Comparison of ENCODE assay signal across 3 cellular contexts in the genomic region with DNA sequence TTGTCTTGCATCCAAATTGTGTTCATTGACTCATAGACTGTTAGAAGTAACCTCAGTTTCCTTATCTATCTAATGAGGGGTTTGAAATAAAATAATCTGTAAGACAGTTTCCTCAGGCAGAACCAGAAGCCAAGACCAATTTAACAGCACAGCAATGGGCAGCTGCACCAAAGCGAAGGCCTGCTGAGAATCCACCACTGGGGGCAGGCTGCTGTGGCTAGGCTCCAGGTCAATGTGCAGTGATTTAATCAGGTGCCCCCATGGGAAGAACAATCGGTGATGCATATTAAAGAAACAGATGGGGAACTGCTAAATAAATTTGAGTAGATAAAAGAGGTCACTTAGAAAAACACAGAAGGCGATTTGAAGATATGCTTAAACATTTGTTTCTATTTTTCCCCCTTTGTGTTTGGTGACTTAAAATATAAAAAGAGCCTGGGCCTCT.
TF ChIP-seq lines count a peak whose summit lies in the region.

No MANE protein-coding gene starts in this region.

TF ChIP-seq in A549, 52 proteins besides CTCF, POLR2A, EP300 and RAD21:
- 0 out of 3 replicates have a peak, but pooled peaks have one; percentile 22 for TF ChIP-seq SMC3 (IDR thresholded peaks at IDR 0.05)
- TF ChIP-seq KDM5A (IDR thresholded peaks at IDR 0.05) = no peak

TF ChIP-seq in GM23338, 12 proteins besides CTCF, POLR2A, EP300 and RAD21:
- TF ChIP-seq ZNF114 (CRISPR knock-in tag; IDR thresholded peaks at IDR 0.05) (no peak), POLR2AphosphoS5 (IDR thresholded peaks at IDR 0.05; ENCODE audit: low read depth) (no peak), STAT1 (IDR thresholded peaks at IDR 0.05; ENCODE audit: unreplicated experiment) (no peak), EZH2 (IDR thresholded peaks at IDR 0.05; ENCODE audit: low read depth, unreplicated experiment) (no peak)
- TF ChIP-seq, protein P1, sequence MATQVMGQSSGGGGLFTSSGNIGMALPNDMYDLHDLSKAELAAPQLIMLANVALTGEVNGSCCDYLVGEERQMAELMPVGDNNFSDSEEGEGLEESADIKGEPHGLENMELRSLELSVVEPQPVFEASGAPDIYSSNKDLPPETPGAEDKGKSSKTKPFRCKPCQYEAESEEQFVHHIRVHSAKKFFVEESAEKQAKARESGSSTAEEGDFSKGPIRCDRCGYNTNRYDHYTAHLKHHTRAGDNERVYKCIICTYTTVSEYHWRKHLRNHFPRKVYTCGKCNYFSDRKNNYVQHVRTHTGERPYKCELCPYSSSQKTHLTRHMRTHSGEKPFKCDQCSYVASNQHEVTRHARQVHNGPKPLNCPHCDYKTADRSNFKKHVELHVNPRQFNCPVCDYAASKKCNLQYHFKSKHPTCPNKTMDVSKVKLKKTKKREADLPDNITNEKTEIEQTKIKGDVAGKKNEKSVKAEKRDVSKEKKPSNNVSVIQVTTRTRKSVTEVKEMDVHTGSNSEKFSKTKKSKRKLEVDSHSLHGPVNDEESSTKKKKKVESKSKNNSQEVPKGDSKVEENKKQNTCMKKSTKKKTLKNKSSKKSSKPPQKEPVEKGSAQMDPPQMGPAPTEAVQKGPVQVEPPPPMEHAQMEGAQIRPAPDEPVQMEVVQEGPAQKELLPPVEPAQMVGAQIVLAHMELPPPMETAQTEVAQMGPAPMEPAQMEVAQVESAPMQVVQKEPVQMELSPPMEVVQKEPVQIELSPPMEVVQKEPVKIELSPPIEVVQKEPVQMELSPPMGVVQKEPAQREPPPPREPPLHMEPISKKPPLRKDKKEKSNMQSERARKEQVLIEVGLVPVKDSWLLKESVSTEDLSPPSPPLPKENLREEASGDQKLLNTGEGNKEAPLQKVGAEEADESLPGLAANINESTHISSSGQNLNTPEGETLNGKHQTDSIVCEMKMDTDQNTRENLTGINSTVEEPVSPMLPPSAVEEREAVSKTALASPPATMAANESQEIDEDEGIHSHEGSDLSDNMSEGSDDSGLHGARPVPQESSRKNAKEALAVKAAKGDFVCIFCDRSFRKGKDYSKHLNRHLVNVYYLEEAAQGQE (IDR thresholded peaks at IDR 0.05; ENCODE audit: unreplicated experiment) = no peak

TF ChIP-seq in SK-N-SH, 30 proteins besides CTCF, POLR2A, EP300 and RAD21:
- TF ChIP-seq GATA2 (CRISPR knock-in tag; IDR thresholded peaks at IDR 0.05) = peak; percentile 81
- no peak for TF ChIP-seq JUND (IDR thresholded peaks at IDR 0.05)
- TF ChIP-seq RCOR1 (IDR thresholded peaks at IDR 0.05; ENCODE audit: low read length) = peak; percentile 79
- TF ChIP-seq CHD2 (IDR thresholded peaks at IDR 0.05; ENCODE audit: low read length, partially characterized antibody) = peak; percentile 84
- TF ChIP-seq SMC3 (IDR thresholded peaks at IDR 0.05; ENCODE audit: low read depth, low read length) = 0 out of 2 replicates have a peak, but pooled peaks have one; percentile 13
